Comparison of ENCODE assay signal across 21 cellular contexts in the genomic region with DNA sequence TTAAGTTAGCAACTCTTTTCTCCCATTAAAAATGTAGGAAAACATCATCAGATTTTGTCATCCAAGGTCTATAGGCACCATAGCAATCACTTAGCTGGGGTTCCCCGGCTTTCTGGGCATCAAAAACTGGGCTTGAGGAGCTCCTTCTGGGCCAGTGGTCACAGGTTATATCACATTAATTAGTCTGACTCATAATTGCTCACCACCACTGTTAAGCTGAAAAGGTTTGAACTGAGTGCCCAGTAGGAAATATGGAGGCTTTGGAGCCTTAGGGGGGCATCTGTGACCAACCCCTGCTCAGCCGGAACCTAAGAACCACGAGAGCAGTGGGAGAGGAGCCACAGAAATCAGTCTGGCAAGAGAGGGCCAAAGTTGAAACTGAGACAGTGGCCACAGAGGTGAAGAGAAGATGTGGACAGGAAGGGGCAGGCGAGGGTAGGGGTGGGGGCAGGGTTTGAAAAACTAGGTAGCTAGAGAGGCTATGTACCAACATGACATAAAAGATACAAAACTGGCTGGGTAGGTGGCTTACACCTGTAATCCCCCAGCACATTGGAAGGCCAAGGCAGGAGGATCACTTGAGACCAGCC.
"Had no signal": no experiment of that assay in that cellular context is flagged by ENCODE, and none has a peak within 500 bp of the region (broad histone marks: within the 10 kb centered on the region; RNA-seq: fewer than 3 reads in every experiment).

No MANE protein-coding gene starts in this region.

- H3K27ac ChIP-seq: cardiac muscle cell, right atrium auricular region, skin epidermis, transverse colon had no signal

- H3K9me3 ChIP-seq: right atrium auricular region, transverse colon had no signal

- H3K4me3 ChIP-seq: cardiac muscle cell, dorsolateral prefrontal cortex, hepatocyte, right atrium auricular region, skin epidermis, transverse colon had no signal

- H3K4me3 Mint-ChIP-seq: activated naive CD8-positive, alpha-beta T cell; activated T-cell treated with anti-CD3 and anti-CD28 coated beads, Interleukin-2, amount 50 U/mL, for 72 hours; natural killer cell treated with Interleukin-12 subunit alpha and Interleukin-12 subunit beta and Interleukin-15 and Interleukin-18, amount 100 ng/mL, for 72 hours; T-helper 17 cell; WTC11 had no signal

- H3K4me1 Mint-ChIP-seq: T-helper 17 cell had no signal

- DNase-seq: activated CD4-positive, alpha-beta T cell treated with anti-CD3 and anti-CD28 coated beads for 4 hours; activated CD8-positive, alpha-beta memory T cell treated with anti-CD3 and anti-CD28 coated beads, Interleukin-2, amount 50 U/mL, for 48 hours; activated gamma-delta T cell treated with Interleukin-2 at 50 U/mL for 16 hours; activated T-cell treated with anti-CD3 and anti-CD28 coated beads, Interleukin-2, amount 50 U/mL, for 72 hours; anterior cingulate cortex; dorsolateral prefrontal cortex; left ventricle myocardium superior; mesendoderm; posterior cingulate gyrus; stimulated activated CD4-positive, alpha-beta T cell treated with anti-CD3 and anti-CD28 coated beads, Interleukin-15, amount 100 ng/mL, for 24 hours; stimulated activated CD4-positive, alpha-beta T cell treated with anti-CD3 and anti-CD28 coated beads, Interleukin-4, amount 100 ng/mL, for 1 hour; stimulated activated naive CD4-positive, alpha-beta T cell treated with Interleukin-2 at 50 U/mL for 16 hours; T-helper 17 cell; transverse colon had no signal

- H3K27me3 ChIP-seq: cardiac muscle cell, dorsolateral prefrontal cortex, hepatocyte, right atrium auricular region, transverse colon had no signal

- H3K36me3 Mint-ChIP-seq: activated naive CD8-positive, alpha-beta T cell; natural killer cell treated with Interleukin-12 subunit alpha and Interleukin-12 subunit beta and Interleukin-15 and Interleukin-18, amount 100 ng/mL, for 72 hours; WTC11 had no signal

- H3K4me1 ChIP-seq: transverse colon had no signal

- H3K27me3 Mint-ChIP-seq: activated naive CD8-positive, alpha-beta T cell; natural killer cell treated with Interleukin-12 subunit alpha and Interleukin-12 subunit beta and Interleukin-15 and Interleukin-18, amount 100 ng/mL, for 72 hours; T-helper 17 cell had no signal

- H2AFZ ChIP-seq: hepatocyte had no signal

- H3K36me3 ChIP-seq: cardiac muscle cell, right atrium auricular region, transverse colon had no signal

- H3K79me2 ChIP-seq: hepatocyte had no signal

- H3K27ac Mint-ChIP-seq: activated naive CD8-positive, alpha-beta T cell; activated T-cell treated with anti-CD3 and anti-CD28 coated beads, Interleukin-2, amount 50 U/mL, for 72 hours; natural killer cell treated with Interleukin-12 subunit alpha and Interleukin-12 subunit beta and Interleukin-15 and Interleukin-18, amount 100 ng/mL, for 72 hours; T-helper 17 cell; WTC11 had no signal

- H3K9me3 Mint-ChIP-seq: activated T-cell treated with anti-CD3 and anti-CD28 coated beads, Interleukin-2, amount 50 U/mL, for 72 hours; natural killer cell treated with Interleukin-12 subunit alpha and Interleukin-12 subunit beta and Interleukin-15 and Interleukin-18, amount 100 ng/mL, for 72 hours; WTC11 had no signal
